Comparison of ENCODE assay signal across 28 cellular contexts in genomic region chr12:72692338-72692737, GRCh38.
"Had no signal": no experiment of that assay in that cellular context is flagged by ENCODE, and none has a peak within 500 bp of the region (broad histone marks: within the 10 kb centered on the region; RNA-seq: fewer than 3 reads in every experiment).

No MANE protein-coding gene starts in this region.

- H3K9me3 ChIP-seq: esophagus squamous epithelium, gastrocnemius medialis, heart right ventricle, lower lobe of right lung had no signal

- H3K4me3 ChIP-seq: coronary artery, dorsolateral prefrontal cortex, esophagus squamous epithelium, gastrocnemius medialis, heart right ventricle, left lung, lower lobe of right lung, mucosa of descending colon had no signal

- H3K4me1 Mint-ChIP-seq: endodermal cell; naive B cell; naive thymus-derived CD8-positive, alpha-beta T cell had no signal

- H3K27ac ChIP-seq: coronary artery, dorsolateral prefrontal cortex, epithelial cell of prostate, esophagus squamous epithelium, gastrocnemius medialis, heart right ventricle, left lung, lower lobe of right lung had no signal

- DNase-seq: dermis blood vessel endothelial cell; dorsolateral prefrontal cortex; effector CD8-positive, alpha-beta T cell; effector memory CD8-positive, alpha-beta T cell; endodermal cell; erythroblast; esophagus squamous epithelium; foreskin fibroblast; foreskin melanocyte; gastrocnemius medialis; glutamatergic neuron; head of caudate nucleus; heart right ventricle; hippocampal formation; kidney; kidney glomerular epithelial cell; left colon; left lung; left ventricle myocardium superior; lower lobe of right lung; mesenchymal stem cell; mucosa of descending colon; naive B cell; naive thymus-derived CD8-positive, alpha-beta T cell had no signal

- H3K27me3 Mint-ChIP-seq: effector memory CD8-positive, alpha-beta T cell; naive B cell; naive thymus-derived CD8-positive, alpha-beta T cell had no signal

- ATAC-seq: effector memory CD8-positive, alpha-beta T cell; esophagus mucosa; gastrocnemius medialis; heart right ventricle; left colon; left lung; left ventricle myocardium superior; lower lobe of right lung; mucosa of descending colon; naive thymus-derived CD8-positive, alpha-beta T cell had no signal

- H3K27me3 ChIP-seq: dorsolateral prefrontal cortex, esophagus squamous epithelium, gastrocnemius medialis, heart right ventricle, left lung had no signal

- H3K36me3 ChIP-seq: esophagus squamous epithelium, gastrocnemius medialis, heart right ventricle, left lung, lower lobe of right lung had no signal

- H3K36me3 Mint-ChIP-seq: mesothelial cell of epicardium; naive B cell; naive thymus-derived CD8-positive, alpha-beta T cell had no signal

- H3K4me3 Mint-ChIP-seq: effector memory CD8-positive, alpha-beta T cell; endodermal cell; mesothelial cell of epicardium; naive B cell; naive thymus-derived CD8-positive, alpha-beta T cell had no signal

- H3K27ac Mint-ChIP-seq: effector memory CD8-positive, alpha-beta T cell; endodermal cell; mesothelial cell of epicardium; naive B cell; naive thymus-derived CD8-positive, alpha-beta T cell had no signal

- H3K9me3 Mint-ChIP-seq: endodermal cell had no signal

- H3K4me1 ChIP-seq: esophagus squamous epithelium, gastrocnemius medialis, heart right ventricle, left lung, lower lobe of right lung had no signal
